ENCODE assay signal across 8 cellular contexts in genomic region chr13:96958286-96958891, GRCh38. TPM values are rescaled to one million over a fixed set of nuclear protein-coding genes. Genes with fewer than 3 reads are reported as not detected.
DNase-seq lines count a peak whose midpoint lies in the region; ATAC-seq and TF ChIP-seq lines count a peak whose summit lies in the region.

No MANE protein-coding gene starts in this region.

- no peak for TF ChIP-seq EP300 in SK-N-SH (IDR thresholded peaks at IDR 0.05; ENCODE audit: borderline replicate concordance in 1 of 2, low read depth in 1 of 2, low read length in 1 of 2)
- TF ChIP-seq EP300 in stomach (IDR thresholded peaks at IDR 0.05), result no peak

- DNase-seq in SK-N-SH, result peak; percentile 30
- peak in 1 of 2 donors; percentile 15 for DNase-seq in foreskin keratinocyte
- DNase-seq in stomach, result peak; percentile 27
- DNase-seq in activated CD4-positive, alpha-beta T cell treated with anti-CD3 and anti-CD28 coated beads, Interleukin-2, amount 50 U/mL, for 4 hours, result no peak
- no peak for DNase-seq in NCI-H446 treated with DMSO at 0.1 percent for 48 hours (lab: John Stamatoyannopoulos, UW)

- H4K20me1 ChIP-seq in Loucy (ENCODE audit: insufficient read depth, low read length, poor library complexity, severe bottlenecking) (no peaks in the 10 kb centered on the region), SK-N-SH (ENCODE audit: insufficient read depth) (no peaks in the 10 kb centered on the region)

- H3F3A ChIP-seq in Loucy (ENCODE audit: low read depth), result no peaks in the 10 kb centered on the region
- no peaks in the 10 kb centered on the region for H3F3A ChIP-seq in SK-N-SH (replicated peaks; ENCODE audit: insufficient read depth)

- H3K4me2 ChIP-seq in Loucy (ENCODE audit: low read depth, low read length, poor library complexity, severe bottlenecking), result no peak overlapping the region
- H3K4me2 ChIP-seq in SK-N-SH, result no peak overlapping the region

- H3K27ac ChIP-seq in 22Rv1 (no peak overlapping the region), SK-N-SH (ENCODE audit: low read depth in 2 of 2, low read length in 1 of 2) (no peak overlapping the region), foreskin keratinocyte (no peak overlapping the region), stomach (no peak overlapping the region)

- peak; percentile 85 for TF ChIP-seq CTCF in 22Rv1 (IDR thresholded peaks at IDR 0.05)
- TF ChIP-seq CTCF in GM12874 (IDR thresholded peaks at IDR 0.05; ENCODE audit: insufficient read depth, low read depth, low read length), result peak; percentile 62; the same call in 1 of the 2 replicates
- TF ChIP-seq CTCF in Loucy (conservative IDR thresholded peaks at IDR 0.05; ENCODE audit: low read length), result peak; percentile 82
- peak; percentile 84 for TF ChIP-seq CTCF in SK-N-SH (IDR thresholded peaks at IDR 0.05)
- peak; percentile 73 for TF ChIP-seq CTCF in foreskin keratinocyte (conservative IDR thresholded peaks at IDR 0.05)
- TF ChIP-seq CTCF in stomach (IDR thresholded peaks at IDR 0.05), result peak in 5 of 7 experiments; percentile 45 to 79 (median 64)

- H2AFZ ChIP-seq in Loucy (ENCODE audit: low read length) (no peak overlapping the region), SK-N-SH (ENCODE audit: low read depth) (no peak overlapping the region)

- CTCF ChIA-PET in SK-N-SH (lab: Yijun Ruan, JAX), result interaction anchor here (0.6 to 3.0 kb wide), 40 partner anchors 9 to 1255 kb away, joined by 3 to 39 read pairs (median 4); no protein-coding TSS in a partner anchor

- intact Hi-C loops in stomach (cut with DNase I; ENCODE audit: low total_unique reads), result no loop called here

- no peaks in the 10 kb centered on the region for H3K36me3 ChIP-seq in Loucy (ENCODE audit: insufficient read depth, low read length)
- no peaks in the 10 kb centered on the region for H3K36me3 ChIP-seq in SK-N-SH (replicated peaks in 1 of 2; ENCODE audit: control insufficient read depth in 1 of 2, insufficient read depth in 2 of 2, low read length in 1 of 2)
- no peaks in the 10 kb centered on the region for H3K36me3 ChIP-seq in stomach

- H3K27me3 ChIP-seq in Loucy (ENCODE audit: insufficient read depth, low read length, poor library complexity, severe bottlenecking), result no peaks in the 10 kb centered on the region
- no peaks in the 10 kb centered on the region for H3K27me3 ChIP-seq in SK-N-SH (ENCODE audit: insufficient read depth)
- no peaks in the 10 kb centered on the region for H3K27me3 ChIP-seq in foreskin keratinocyte
- no peaks in the 10 kb centered on the region for H3K27me3 ChIP-seq in stomach

- POLR2A ChIA-PET in SK-N-SH (lab: Yijun Ruan, JAX), result no interaction called here

- peak; percentile 66 for TF ChIP-seq RAD21 in SK-N-SH (IDR thresholded peaks at IDR 0.05; ENCODE audit: low read length)

- ATAC-seq in foreskin keratinocyte, result peak; percentile 57

- no peaks in the 10 kb centered on the region for H3K9me3 ChIP-seq in Loucy (ENCODE audit: insufficient read depth, low read depth, low read length)
- H3K9me3 ChIP-seq in SK-N-SH, result no peaks in the 10 kb centered on the region
- no peaks in the 10 kb centered on the region for H3K9me3 ChIP-seq in stomach

- H3K4me3 ChIP-seq in Loucy (ENCODE audit: low read length, poor library complexity, severe bottlenecking) (no peak overlapping the region), SK-N-SH (ENCODE audit: low read depth in 2 of 2, low read length in 1 of 2) (peak overlapping the region in 1 of 2 experiments; percentile 34; a peak in 1 of 4 replicates), stomach (no peak overlapping the region)

- H3K9ac ChIP-seq in Loucy (ENCODE audit: low read depth, low read length, poor library complexity, severe bottlenecking) (no peak overlapping the region), SK-N-SH (no peak overlapping the region)

- H3K4me1 ChIP-seq in Loucy (ENCODE audit: insufficient read depth, low read length, poor library complexity, severe bottlenecking) (no peaks in the 10 kb centered on the region), SK-N-SH (ENCODE audit: control insufficient read depth in 1 of 2, insufficient read depth in 2 of 2, low read depth in 1 of 2, low read length in 1 of 2) (no peaks in the 10 kb centered on the region), foreskin keratinocyte (no peaks in the 10 kb centered on the region), stomach (no peaks in the 10 kb centered on the region)

- H3K79me2 ChIP-seq in Loucy (ENCODE audit: insufficient read depth, low read length), result no peaks in the 10 kb centered on the region
- H3K79me2 ChIP-seq in SK-N-SH (ENCODE audit: insufficient read depth), result no peaks in the 10 kb centered on the region

- WGBS in SK-N-SH (ENCODE audit: low lambda C conversion rate), result 35% methylated on average over 5 of the region's 5 CpGs
- 43 to 48% (median 46%) methylated on average over 5 of the region's 5 CpGs for WGBS in stomach, 5 donors

- no peak for TF ChIP-seq POLR2A in stomach (IDR thresholded peaks at IDR 0.05)

- no peaks in the 10 kb centered on the region for H3K9me2 ChIP-seq in Loucy (replicated peaks; ENCODE audit: low read depth, low read length)
- H3K9me2 ChIP-seq in SK-N-SH, result no peaks in the 10 kb centered on the region

TF ChIP-seq in SK-N-SH, 30 proteins besides CTCF, POLR2A, EP300 and RAD21:
- peak; percentile 41; the same call in 1 of the 2 replicates for TF ChIP-seq SMC3 (IDR thresholded peaks at IDR 0.05; ENCODE audit: low read depth, low read length)
- TF ChIP-seq PBX3 (IDR thresholded peaks at IDR 0.05), result no peak
- no peak for TF ChIP-seq JUND (IDR thresholded peaks at IDR 0.05)
- TF ChIP-seq FOXJ3 (CRISPR knock-in tag; IDR thresholded peaks at IDR 0.05), result no peak
- TF ChIP-seq SIN3A (IDR thresholded peaks at IDR 0.05; ENCODE audit: borderline replicate concordance, low read depth, low read length), result no peak
- no peak for TF ChIP-seq TAF1 (IDR thresholded peaks at IDR 0.05; ENCODE audit: borderline replicate concordance, low read depth, low read length)

RNA-seq across cellular contexts. Expression of gene OXGR1, which starts 35.9 kb away (rescaled TPM):
- not detected in 2 replicates for polyA plus RNA-seq in SK-N-SH (2012; rRNA removed)
- polyA plus RNA-seq in SK-N-SH (2012; cell fraction: cytosol; rRNA removed), result not detected in 2 replicates
- polyA plus RNA-seq in SK-N-SH (2012; cell fraction: nucleus; rRNA removed), result not detected in 2 replicates
- total RNA-seq in foreskin keratinocyte, result not detected in 2 replicates
- polyA plus RNA-seq in foreskin keratinocyte, result not detected in 2 replicates
- total RNA-seq in stomach, result under 1 TPM in 1 of 5 donors, not detected in 4; 0.37 TPM
- polyA plus RNA-seq in stomach, result under 1 TPM in 1 of 3 donors, not detected in 2; 0.50 TPM

Comparison
In these comparisons a context has a peak if more than half of its experiments do, and no peak if none do; other contexts are left out.
1. DNase-seq: peak in SK-N-SH (single experiment) and stomach (single experiment); none in activated CD4-positive, alpha-beta T cell treated with anti-CD3 and anti-CD28 coated beads, Interleukin-2, amount 50 U/mL, for 4 hours (0 of 2) and NCI-H446 treated with DMSO at 0.1 percent for 48 hours (single experiment).
2. Peak in every context shown above with its lines, with median percentiles within 50 percentile points of each other: CTCF ChIP-seq.